ENCODE assay signal across 1 cellular context in genomic region chr3:188218571-188218970, GRCh38.
TF ChIP-seq lines count a peak whose summit lies in the region.

No MANE protein-coding gene starts in this region.

TF ChIP-seq in A549, 52 proteins besides CTCF, POLR2A, EP300 and RAD21 (continued from another document):
- TF ChIP-seq CBX2 (IDR thresholded peaks at IDR 0.05; ENCODE audit: borderline replicate concordance, low read depth) = no peak
- TF ChIP-seq, protein P1, sequence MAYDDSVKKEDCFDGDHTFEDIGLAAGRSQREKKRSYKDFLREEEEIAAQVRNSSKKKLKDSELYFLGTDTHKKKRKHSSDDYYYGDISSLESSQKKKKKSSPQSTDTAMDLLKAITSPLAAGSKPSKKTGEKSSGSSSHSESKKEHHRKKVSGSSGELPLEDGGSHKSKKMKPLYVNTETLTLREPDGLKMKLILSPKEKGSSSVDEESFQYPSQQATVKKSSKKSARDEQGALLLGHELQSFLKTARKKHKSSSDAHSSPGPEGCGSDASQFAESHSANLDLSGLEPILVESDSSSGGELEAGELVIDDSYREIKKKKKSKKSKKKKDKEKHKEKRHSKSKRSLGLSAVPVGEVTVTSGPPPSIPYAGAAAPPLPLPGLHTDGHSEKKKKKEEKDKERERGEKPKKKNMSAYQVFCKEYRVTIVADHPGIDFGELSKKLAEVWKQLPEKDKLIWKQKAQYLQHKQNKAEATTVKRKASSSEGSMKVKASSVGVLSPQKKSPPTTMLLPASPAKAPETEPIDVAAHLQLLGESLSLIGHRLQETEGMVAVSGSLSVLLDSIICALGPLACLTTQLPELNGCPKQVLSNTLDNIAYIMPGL (CRISPR knock-in tag; IDR thresholded peaks at IDR 0.05; ENCODE audit: borderline replicate concordance) = no peak
- no peak for TF ChIP-seq NPAS2 (CRISPR knock-in tag; IDR thresholded peaks at IDR 0.05; ENCODE audit: borderline replicate concordance)
- no peak for TF ChIP-seq MAX (IDR thresholded peaks at IDR 0.05)
- TF ChIP-seq NR3C1 (IDR thresholded peaks at IDR 0.05) = no peak
